14 cellular contexts compared by ENCODE assay signal in genomic region chr11:117945047-117945820, GRCh38. TPM values are rescaled to one million over a fixed set of nuclear protein-coding genes. Genes with fewer than 3 reads are reported as not detected.
DNase-seq lines count a peak whose midpoint lies in the region; ATAC-seq and TF ChIP-seq lines count a peak whose summit lies in the region.
"Had no signal": no experiment of that assay in that cellular context is flagged by ENCODE, and none has a peak within 500 bp of the region (broad histone marks: within the 10 kb centered on the region; RNA-seq: fewer than 3 reads in every experiment).

No MANE protein-coding gene starts in this region.

- no peak for DNase-seq in natural killer cell treated with Interleukin-12 subunit alpha and Interleukin-12 subunit beta and Interleukin-15 and Interleukin-18, amount 100 ng/mL, for 72 hours (ENCODE audit: low spot score)
- DNase-seq in natural killer cell (no peak), SK-N-DZ (ENCODE audit: low spot score) (peak; percentile 10), right cardiac atrium (no peak), mesenchymal stem cell (no peak), midbrain (lab: John Stamatoyannopoulos, UW) (no peak)
- no peak for DNase-seq in stimulated activated CD4-positive, alpha-beta T cell treated with anti-CD3 and anti-CD28 coated beads, Interleukin-4, amount 100 ng/mL, for 1 hour
- DNase-seq: activated T-cell treated with anti-CD3 and anti-CD28 coated beads for 4 hours, islet precursor cell, NCI-H1436 treated with DMSO at 0.1 percent for 48 hours, T-helper 9 cell had no signal

- peak overlapping the region; percentile 3 for H3K27ac ChIP-seq in right cardiac atrium (ENCODE audit: low read length)
- no peak overlapping the region for H3K27ac ChIP-seq in mesenchymal stem cell (ENCODE audit: low read length, poor library complexity, severe bottlenecking)
- H3K27ac ChIP-seq: BLaER1 treated with 17β-estradiol and CSF1 and Interleukin-3, amounts not matched to agents 10 nM and 100 nM; suprapubic skin had no signal

- H3K36me3 ChIP-seq in mesenchymal stem cell (ENCODE audit: control insufficient read depth in 1 of 2, insufficient read depth in 2 of 2, low read depth in 1 of 2, low read length in 2 of 2), result no peaks in the 10 kb centered on the region
- H3K36me3 ChIP-seq: BLaER1 treated with 17β-estradiol and CSF1 and Interleukin-3, amounts not matched to agents 10 nM and 100 nM; suprapubic skin had no signal

- TF ChIP-seq CTCF in natural killer cell (IDR thresholded peaks at IDR 0.05), result no peak

- peaks cover 55 to 62% of the 10 kb centered on the region in 2 donors for H3K4me1 Mint-ChIP-seq in natural killer cell treated with Interleukin-12 subunit alpha and Interleukin-12 subunit beta and Interleukin-15 and Interleukin-18, amount 100 ng/mL, for 72 hours (ENCODE audit: low read depth in 2 of 2)
- H3K4me1 Mint-ChIP-seq in natural killer cell, result peaks cover 26 to 44% of the 10 kb centered on the region in 2 donors

- no peak overlapping the region for H3K4me2 ChIP-seq in mesenchymal stem cell (ENCODE audit: low read length, poor library complexity, severe bottlenecking)

- H2AK5ac ChIP-seq in mesenchymal stem cell (ENCODE audit: low read length, severe bottlenecking), result no peak overlapping the region

- no peak overlapping the region for H2BK12ac ChIP-seq in mesenchymal stem cell (ENCODE audit: low read length in 2 of 2)

- H3K4me3 ChIP-seq in right cardiac atrium (ENCODE audit: low read length), result no peak overlapping the region
- no peak overlapping the region for H3K4me3 ChIP-seq in mesenchymal stem cell (ENCODE audit: insufficient read depth in 1 of 2, low read depth in 1 of 2, low read length in 2 of 2)
- H3K4me3 ChIP-seq: BLaER1 treated with 17β-estradiol and CSF1 and Interleukin-3, amounts not matched to agents 10 nM and 100 nM; suprapubic skin had no signal

- H3K14ac ChIP-seq in mesenchymal stem cell (ENCODE audit: low read length in 2 of 2), result no peak overlapping the region

- no peak overlapping the region for H2BK5ac ChIP-seq in mesenchymal stem cell (ENCODE audit: low read depth, low read length, poor library complexity, severe bottlenecking)

- H3K4me1 ChIP-seq in right cardiac atrium (ENCODE audit: control insufficient read depth, insufficient read depth, low read length) (no peaks in the 10 kb centered on the region), mesenchymal stem cell (ENCODE audit: control insufficient read depth, insufficient read depth, low read depth, low read length) (peaks cover 8% of the 10 kb centered on the region)

- no peak overlapping the region for H3K4ac ChIP-seq in mesenchymal stem cell (ENCODE audit: low read depth in 1 of 2, low read length in 2 of 2)

- H3K27ac Mint-ChIP-seq in natural killer cell treated with Interleukin-12 subunit alpha and Interleukin-12 subunit beta and Interleukin-15 and Interleukin-18, amount 100 ng/mL, for 72 hours, result peak overlapping the region; percentile 48 to 84
- no peak overlapping the region for H3K27ac Mint-ChIP-seq in natural killer cell

- peaks cover 0 to 8% of the 10 kb centered on the region in 2 donors for H3K27me3 Mint-ChIP-seq in natural killer cell treated with Interleukin-12 subunit alpha and Interleukin-12 subunit beta and Interleukin-15 and Interleukin-18, amount 100 ng/mL, for 72 hours
- peaks cover 2 to 10% of the 10 kb centered on the region in 2 donors for H3K27me3 Mint-ChIP-seq in natural killer cell (ENCODE audit: low read depth in 2 of 2)

- no peak overlapping the region for H2BK15ac ChIP-seq in mesenchymal stem cell (ENCODE audit: low read depth, poor library complexity, severe bottlenecking)

- H3K4me3 Mint-ChIP-seq in natural killer cell treated with Interleukin-12 subunit alpha and Interleukin-12 subunit beta and Interleukin-15 and Interleukin-18, amount 100 ng/mL, for 72 hours, result peak overlapping the region; percentile 55
- no peak overlapping the region for H3K4me3 Mint-ChIP-seq in natural killer cell

- peaks cover 5% of the 10 kb centered on the region for H3K36me3 Mint-ChIP-seq in natural killer cell treated with Interleukin-12 subunit alpha and Interleukin-12 subunit beta and Interleukin-15 and Interleukin-18, amount 100 ng/mL, for 72 hours
- H3K36me3 Mint-ChIP-seq in natural killer cell, result no peaks in the 10 kb centered on the region

- H4K91ac ChIP-seq in mesenchymal stem cell (ENCODE audit: low read length), result no peak overlapping the region

- H3K9ac ChIP-seq in mesenchymal stem cell (ENCODE audit: low read length), result no peak overlapping the region
- H3K9ac ChIP-seq: BLaER1 treated with 17β-estradiol and CSF1 and Interleukin-3, amounts not matched to agents 10 nM and 100 nM had no signal

- H3K27me3 ChIP-seq in right cardiac atrium (ENCODE audit: control insufficient read depth, insufficient read depth), result no peaks in the 10 kb centered on the region
- H3K27me3 ChIP-seq in mesenchymal stem cell (ENCODE audit: control insufficient read depth in 1 of 2, insufficient read depth in 1 of 2, low read length in 2 of 2), result peaks cover 0 to 17% of the 10 kb centered on the region in 2 experiments

- no peak overlapping the region for H2AFZ ChIP-seq in mesenchymal stem cell (ENCODE audit: low read depth, low read length)

- no peaks in the 10 kb centered on the region for H3K79me1 ChIP-seq in mesenchymal stem cell (replicated peaks; ENCODE audit: low read length, poor library complexity, severe bottlenecking)

- no peak overlapping the region for H3K23ac ChIP-seq in mesenchymal stem cell (ENCODE audit: low read length in 2 of 2)

- H3K18ac ChIP-seq in mesenchymal stem cell (ENCODE audit: low read depth in 1 of 2, low read length in 2 of 2), result no peak overlapping the region

- ATAC-seq in natural killer cell treated with Interleukin-12 subunit alpha and Interleukin-12 subunit beta and Interleukin-15 and Interleukin-18, amount 100 ng/mL, for 72 hours, result peak in 1 of 2 donors; percentile 72
- ATAC-seq in natural killer cell, result no peak
- ATAC-seq in right cardiac atrium, result no peak
- ATAC-seq in HG02763 (IDR thresholded peaks at IDR 0.05; ENCODE audit: unreplicated experiment), result no peak

- H3K9me3 ChIP-seq in right cardiac atrium (ENCODE audit: control insufficient read depth, low read length), result no peaks in the 10 kb centered on the region
- H3K9me3 ChIP-seq in mesenchymal stem cell (ENCODE audit: control insufficient read depth, low read length), result peaks cover 3% of the 10 kb centered on the region
- H3K9me3 ChIP-seq: suprapubic skin had no signal

- no peaks in the 10 kb centered on the region for H3K9me3 Mint-ChIP-seq in natural killer cell treated with Interleukin-12 subunit alpha and Interleukin-12 subunit beta and Interleukin-15 and Interleukin-18, amount 100 ng/mL, for 72 hours
- no peaks in the 10 kb centered on the region for H3K9me3 Mint-ChIP-seq in natural killer cell

- WGBS in right cardiac atrium, result 43% methylated on average over 7 of the region's 7 CpGs
- 55% methylated on average over 3 of the region's 7 CpGs for WGBS in mesenchymal stem cell

- intact Hi-C loops in natural killer cell (cut with micrococcal nuclease) (loop anchor here (10.0 kb wide), 1 partner anchor 520 kb away; no protein-coding TSS in a partner anchor), right cardiac atrium (cut with DNase I) (loop anchor here in 3 of 4 donors (5.0 to 10.0 kb wide), 4 partner anchors 107 to 513 kb away; partner anchors contain the start of gene FXYD2 (in 1 of the 3))

- no peak overlapping the region for H2BK120ac ChIP-seq in mesenchymal stem cell (ENCODE audit: low read depth, low read length)

- no peak overlapping the region for H4K8ac ChIP-seq in mesenchymal stem cell (ENCODE audit: low read length)

RNA-seq across cellular contexts. Expression of gene TMPRSS13, which starts 16.0 kb away (rescaled TPM):
- total RNA-seq in natural killer cell treated with Interleukin-12 subunit alpha and Interleukin-12 subunit beta and Interleukin-15 and Interleukin-18, amount 100 ng/mL, for 72 hours, result under 1 TPM; 0.19 to 0.36 TPM
- total RNA-seq in natural killer cell (1 to 10 TPM; 1.6 to 1.8 (median 1.8) TPM), right cardiac atrium (under 1 TPM in 1 of 4 donors, not detected in 3; 0.11 TPM)
- polyA plus RNA-seq in SK-N-DZ (2014; cell fraction: cytosol; rRNA removed), result not detected in 2 replicates
- not detected in 2 replicates for polyA plus RNA-seq in SK-N-DZ (2014; cell fraction: nucleus; rRNA removed)
- polyA plus RNA-seq in right cardiac atrium, result 0.07 TPM
- not detected for polyA plus RNA-seq in mesenchymal stem cell (2013, experiment 1 of 2)
- not detected for polyA plus RNA-seq in mesenchymal stem cell (2013, experiment 2 of 2)

RNA-seq across cellular contexts. Expression of gene IL10RA, which starts 41.0 kb away (rescaled TPM):
- 10 to 100 TPM; 59.8 to 83.6 TPM for total RNA-seq in natural killer cell treated with Interleukin-12 subunit alpha and Interleukin-12 subunit beta and Interleukin-15 and Interleukin-18, amount 100 ng/mL, for 72 hours
- total RNA-seq in natural killer cell (100 to 1,000 TPM; 263 to 286 (median 268) TPM), right cardiac atrium (10 to 100 TPM in 3 of 4 donors, 1 to 10 TPM in 1; 8.3 to 18.5 (median 11.6) TPM)
- polyA plus RNA-seq in SK-N-DZ (2014; cell fraction: cytosol; rRNA removed), result not detected in 2 replicates
- not detected in 2 replicates for polyA plus RNA-seq in SK-N-DZ (2014; cell fraction: nucleus; rRNA removed)
- polyA plus RNA-seq in right cardiac atrium, result 3.1 TPM
- 0.07 TPM for polyA plus RNA-seq in mesenchymal stem cell (2013, experiment 1 of 2)
- polyA plus RNA-seq in mesenchymal stem cell (2013, experiment 2 of 2), result 0.08 TPM

Comparison
In these comparisons a context has a peak if more than half of its experiments do, and no peak if none do; other contexts are left out.
1. H3K27ac Mint-ChIP-seq: peak in natural killer cell treated with Interleukin-12 subunit alpha and Interleukin-12 subunit beta and Interleukin-15 and Interleukin-18, amount 100 ng/mL, for 72 hours (2 of 2); none in natural killer cell (0 of 2).